Comparison of ENCODE assay signal across 19 cellular contexts in the genomic region with DNA sequence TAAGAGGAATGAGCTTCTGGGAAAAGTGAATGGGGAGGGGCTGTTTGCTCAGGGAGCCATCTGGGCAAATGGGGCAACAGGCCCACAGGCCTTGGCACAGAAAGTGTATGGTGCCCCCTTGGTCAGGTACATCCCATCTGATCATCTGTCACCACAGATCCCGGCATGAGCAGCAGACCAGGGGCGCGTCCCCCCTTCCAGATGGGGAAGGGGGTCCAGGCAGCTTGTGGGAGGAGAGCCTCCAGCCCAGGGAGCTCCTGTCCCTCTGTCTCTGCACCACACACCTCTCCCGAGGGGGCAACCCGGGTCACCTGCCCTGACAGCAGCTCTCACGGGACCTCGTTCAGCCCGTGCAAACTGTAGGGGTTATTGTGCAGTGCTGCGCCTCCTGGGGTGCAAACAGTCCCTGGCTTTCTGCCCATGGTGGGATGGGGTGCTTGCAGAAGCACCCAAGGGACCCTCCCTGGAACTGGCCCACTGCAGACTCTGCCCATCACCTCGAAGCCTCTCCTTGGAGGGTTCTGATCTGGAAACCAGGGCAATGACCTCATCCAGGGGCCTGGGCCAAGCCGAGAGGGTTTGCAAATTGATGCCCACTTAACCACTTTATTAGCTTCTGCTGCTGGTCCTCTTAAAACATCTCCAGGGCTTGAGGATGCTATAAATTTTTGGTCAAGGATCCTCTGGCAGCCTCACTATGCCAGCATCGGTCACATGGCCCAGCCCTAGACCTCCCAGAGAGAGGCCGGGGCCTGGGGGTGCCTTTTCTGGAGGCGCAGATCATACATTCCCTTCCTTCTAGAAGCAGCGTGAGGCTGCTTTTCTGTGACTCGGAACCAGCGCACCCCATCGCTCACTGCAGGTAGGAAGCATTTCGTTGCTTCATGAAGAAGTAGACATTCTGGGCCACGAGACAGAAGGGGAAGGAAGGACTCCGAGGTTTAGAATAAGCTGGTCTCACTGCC. TPM values are rescaled to one million over a fixed set of nuclear protein-coding genes. Genes with fewer than 3 reads are reported as not detected.
A peak's percentile ranks its signal among the peaks of the same experiment; 100 is the strongest.
DNase-seq lines count a peak whose midpoint lies in the region; ATAC-seq and TF ChIP-seq lines count a peak whose summit lies in the region.
"Had no signal": no experiment of that assay in that cellular context is flagged by ENCODE, and none has a peak within 500 bp of the region (broad histone marks: within the 10 kb centered on the region; RNA-seq: fewer than 3 reads in every experiment).

No MANE protein-coding gene starts in this region.

- H3K27ac ChIP-seq in C4-2B (peak overlapping the region; percentile 80), liver (ENCODE audit: low read depth in 1 of 2, low read length in 2 of 2) (peak overlapping the region; percentile 39), testis (no peak overlapping the region)
- H3K27ac ChIP-seq: epithelial cell of prostate, gastrocnemius medialis had no signal

- ATAC-seq in HG03460 (IDR thresholded peaks at IDR 0.05; ENCODE audit: unreplicated experiment): no peak
- ATAC-seq: activated CD4-positive, CD25-positive, alpha-beta regulatory T cell treated with anti-CD3 and anti-CD28 coated beads, Interleukin-2, amount 50 U/mL, for 24 hours; gastrocnemius medialis; left ventricle myocardium superior; Panc1; stimulated activated naive CD8-positive, alpha-beta T cell treated with anti-CD3 and anti-CD28 coated beads, Interleukin-15, amount 100 ng/mL, for 72 hours had no signal

- WGBS in liver: 62% methylated on average over 21 of the region's 21 CpGs
- 86% methylated on average over 17 to 21 of the region's 21 CpGs for WGBS in testis, 2 donors

- no peak for TF ChIP-seq CTCF in C4-2B (conservative IDR thresholded peaks at IDR 0.05)
- TF ChIP-seq CTCF in liver (IDR thresholded peaks at IDR 0.05; ENCODE audit: low read depth, low read length, missing input control): no peak
- no peak for TF ChIP-seq CTCF in testis (IDR thresholded peaks at IDR 0.05)

- intact Hi-C loops in testis (cut with DNase I; ENCODE audit: low total_unique reads): no loop called here

- peak; percentile 94 for DNase-seq in DMS79 treated with DMSO at 0.1 percent for 48 hours (lab: John Stamatoyannopoulos, UW)
- DNase-seq in NCI-H69 (lab: John Stamatoyannopoulos, UW): peak; percentile 44
- DNase-seq in stimulated activated CD4-positive, alpha-beta T cell treated with anti-CD3 and anti-CD28 coated beads, Interleukin-2, amount 100 ng/mL, for 48 hours: no peak
- no peak for DNase-seq in activated CD8-positive, alpha-beta memory T cell treated with anti-CD3 and anti-CD28 coated beads, Interleukin-2, amount 50 U/mL, for 4 hours
- no peak for DNase-seq in testis
- DNase-seq: gastrocnemius medialis; left ventricle myocardium superior; NCI-H1436; NCI-H82; SK-N-SH; stimulated activated naive CD8-positive, alpha-beta T cell treated with anti-CD3 and anti-CD28 coated beads, Interleukin-15, amount 100 ng/mL, for 72 hours; T-helper 9 cell had no signal

- no peaks in the 10 kb centered on the region for H3K9me3 ChIP-seq in liver (ENCODE audit: control insufficient read depth in 4 of 4, low read length in 3 of 4)
- no peaks in the 10 kb centered on the region for H3K9me3 ChIP-seq in testis
- H3K9me3 ChIP-seq: gastrocnemius medialis, HAP-1, SK-N-SH had no signal

- TF ChIP-seq RAD21 in liver (IDR thresholded peaks at IDR 0.05): no peak

- H3K27me3 ChIP-seq in liver (ENCODE audit: control insufficient read depth in 4 of 4, insufficient read depth in 4 of 4, low read length in 3 of 4): no peaks in the 10 kb centered on the region
- no peaks in the 10 kb centered on the region for H3K27me3 ChIP-seq in testis

- no peak overlapping the region for H3K9ac ChIP-seq in liver (ENCODE audit: low read depth in 1 of 2, low read length in 2 of 2)
- H3K9ac ChIP-seq: SK-N-SH had no signal

- H3K4me1 ChIP-seq in liver (ENCODE audit: control insufficient read depth in 4 of 4, insufficient read depth in 4 of 4, low read length in 3 of 4): peaks cover 18 to 36% (median 32%) of the 10 kb centered on the region in 4 donors
- peaks cover 7% of the 10 kb centered on the region for H3K4me1 ChIP-seq in testis

- no peak for TF ChIP-seq POLR2A in testis (IDR thresholded peaks at IDR 0.05)

- H3K36me3 ChIP-seq in liver (ENCODE audit: control insufficient read depth in 4 of 4, insufficient read depth in 3 of 4, low read depth in 1 of 4, low read length in 3 of 4) (peaks cover 0 to 3% (median 0%) of the 10 kb centered on the region in 4 donors), testis (ENCODE audit: low read depth, missing control alignments) (no peaks in the 10 kb centered on the region)
- H3K36me3 ChIP-seq: gastrocnemius medialis, HAP-1 had no signal

- H3K4me3 ChIP-seq in liver (ENCODE audit: low read depth in 1 of 3, low read length in 3 of 3) (no peak overlapping the region), testis (no peak overlapping the region)
- H3K4me3 ChIP-seq: HAP-1 had no signal

TF ChIP-seq in liver, 16 proteins besides CTCF, POLR2A, EP300 and RAD21:
- TF ChIP-seq FOXA2 (IDR thresholded peaks at IDR 0.05) (no peak), TAF1 (conservative IDR thresholded peaks at IDR 0.05) (no peak), RXRA (IDR thresholded peaks at IDR 0.05) (no peak), EGR1 (IDR thresholded peaks at IDR 0.05; ENCODE audit: low read depth in 2 of 2) (no peak), GABPA (IDR thresholded peaks at IDR 0.05 in 1 of 2, conservative IDR thresholded peaks at IDR 0.05 in 1 of 2) (no peak), HNF4A (conservative IDR thresholded peaks at IDR 0.05) (no peak), JUND (IDR thresholded peaks at IDR 0.05) (no peak), NR2F2 (IDR thresholded peaks at IDR 0.05) (no peak), FOXA1 (IDR thresholded peaks at IDR 0.05) (no peak), YY1 (IDR thresholded peaks at IDR 0.05) (no peak), HNF4G (IDR thresholded peaks at IDR 0.05) (no peak), SP1 (IDR thresholded peaks at IDR 0.05) (no peak)
- TF ChIP-seq, protein P1, sequence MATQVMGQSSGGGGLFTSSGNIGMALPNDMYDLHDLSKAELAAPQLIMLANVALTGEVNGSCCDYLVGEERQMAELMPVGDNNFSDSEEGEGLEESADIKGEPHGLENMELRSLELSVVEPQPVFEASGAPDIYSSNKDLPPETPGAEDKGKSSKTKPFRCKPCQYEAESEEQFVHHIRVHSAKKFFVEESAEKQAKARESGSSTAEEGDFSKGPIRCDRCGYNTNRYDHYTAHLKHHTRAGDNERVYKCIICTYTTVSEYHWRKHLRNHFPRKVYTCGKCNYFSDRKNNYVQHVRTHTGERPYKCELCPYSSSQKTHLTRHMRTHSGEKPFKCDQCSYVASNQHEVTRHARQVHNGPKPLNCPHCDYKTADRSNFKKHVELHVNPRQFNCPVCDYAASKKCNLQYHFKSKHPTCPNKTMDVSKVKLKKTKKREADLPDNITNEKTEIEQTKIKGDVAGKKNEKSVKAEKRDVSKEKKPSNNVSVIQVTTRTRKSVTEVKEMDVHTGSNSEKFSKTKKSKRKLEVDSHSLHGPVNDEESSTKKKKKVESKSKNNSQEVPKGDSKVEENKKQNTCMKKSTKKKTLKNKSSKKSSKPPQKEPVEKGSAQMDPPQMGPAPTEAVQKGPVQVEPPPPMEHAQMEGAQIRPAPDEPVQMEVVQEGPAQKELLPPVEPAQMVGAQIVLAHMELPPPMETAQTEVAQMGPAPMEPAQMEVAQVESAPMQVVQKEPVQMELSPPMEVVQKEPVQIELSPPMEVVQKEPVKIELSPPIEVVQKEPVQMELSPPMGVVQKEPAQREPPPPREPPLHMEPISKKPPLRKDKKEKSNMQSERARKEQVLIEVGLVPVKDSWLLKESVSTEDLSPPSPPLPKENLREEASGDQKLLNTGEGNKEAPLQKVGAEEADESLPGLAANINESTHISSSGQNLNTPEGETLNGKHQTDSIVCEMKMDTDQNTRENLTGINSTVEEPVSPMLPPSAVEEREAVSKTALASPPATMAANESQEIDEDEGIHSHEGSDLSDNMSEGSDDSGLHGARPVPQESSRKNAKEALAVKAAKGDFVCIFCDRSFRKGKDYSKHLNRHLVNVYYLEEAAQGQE (IDR thresholded peaks at IDR 0.05): no peak
- TF ChIP-seq, protein P2, sequence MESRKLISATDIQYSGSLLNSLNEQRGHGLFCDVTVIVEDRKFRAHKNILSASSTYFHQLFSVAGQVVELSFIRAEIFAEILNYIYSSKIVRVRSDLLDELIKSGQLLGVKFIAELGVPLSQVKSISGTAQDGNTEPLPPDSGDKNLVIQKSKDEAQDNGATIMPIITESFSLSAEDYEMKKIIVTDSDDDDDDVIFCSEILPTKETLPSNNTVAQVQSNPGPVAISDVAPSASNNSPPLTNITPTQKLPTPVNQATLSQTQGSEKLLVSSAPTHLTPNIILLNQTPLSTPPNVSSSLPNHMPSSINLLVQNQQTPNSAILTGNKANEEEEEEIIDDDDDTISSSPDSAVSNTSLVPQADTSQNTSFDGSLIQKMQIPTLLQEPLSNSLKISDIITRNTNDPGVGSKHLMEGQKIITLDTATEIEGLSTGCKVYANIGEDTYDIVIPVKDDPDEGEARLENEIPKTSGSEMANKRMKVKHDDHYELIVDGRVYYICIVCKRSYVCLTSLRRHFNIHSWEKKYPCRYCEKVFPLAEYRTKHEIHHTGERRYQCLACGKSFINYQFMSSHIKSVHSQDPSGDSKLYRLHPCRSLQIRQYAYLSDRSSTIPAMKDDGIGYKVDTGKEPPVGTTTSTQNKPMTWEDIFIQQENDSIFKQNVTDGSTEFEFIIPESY (IDR thresholded peaks at IDR 0.05): no peak
- TF ChIP-seq, protein P3, sequence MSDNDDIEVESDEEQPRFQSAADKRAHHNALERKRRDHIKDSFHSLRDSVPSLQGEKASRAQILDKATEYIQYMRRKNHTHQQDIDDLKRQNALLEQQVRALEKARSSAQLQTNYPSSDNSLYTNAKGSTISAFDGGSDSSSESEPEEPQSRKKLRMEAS (IDR thresholded peaks at IDR 0.05): no peak
- TF ChIP-seq, protein P4, sequence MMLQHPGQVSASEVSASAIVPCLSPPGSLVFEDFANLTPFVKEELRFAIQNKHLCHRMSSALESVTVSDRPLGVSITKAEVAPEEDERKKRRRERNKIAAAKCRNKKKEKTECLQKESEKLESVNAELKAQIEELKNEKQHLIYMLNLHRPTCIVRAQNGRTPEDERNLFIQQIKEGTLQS (IDR thresholded peaks at IDR 0.05): no peak
TF ChIP-seq in liver: peak in this region for 0.

RNA-seq across cellular contexts. Expression of gene BOK, which starts 7.6 kb away (rescaled TPM):
- total RNA-seq in liver (10 to 100 TPM; 11.3 to 30.5 TPM), testis (10 to 100 TPM; 52.0 to 62.7 TPM)
- polyA plus RNA-seq in liver (10 to 100 TPM; 57.5 to 82.1 TPM), testis (ENCODE audit: insufficient read depth, low read depth, low replicate concordance) (20.2 TPM)

RNA-seq across cellular contexts. Expression of gene STK25, which starts 42.5 kb away (rescaled TPM):
- total RNA-seq in liver (10 to 100 TPM; 70.3 to 85.6 TPM), testis (100 to 1,000 TPM; 224 to 250 TPM)
- polyA plus RNA-seq in liver (10 to 100 TPM; 43.4 to 64.3 TPM), testis (ENCODE audit: insufficient read depth, low read depth, low replicate concordance) (200 TPM)

Comparison
In these comparisons a context has a peak if more than half of its experiments do, and no peak if none do; other contexts are left out.
1. H3K27ac ChIP-seq: peak in C4-2B (single experiment) and liver (2 of 2); none in testis (0 of 2).
2. DNase-seq: peak in DMS79 treated with DMSO at 0.1 percent for 48 hours (single experiment) and NCI-H69 (single experiment); none in stimulated activated CD4-positive, alpha-beta T cell treated with anti-CD3 and anti-CD28 coated beads, Interleukin-2, amount 100 ng/mL, for 48 hours (0 of 2), activated CD8-positive, alpha-beta memory T cell treated with anti-CD3 and anti-CD28 coated beads, Interleukin-2, amount 50 U/mL, for 4 hours (single experiment) and testis (single experiment).